8 cellular contexts compared by ENCODE assay signal in the genomic region with DNA sequence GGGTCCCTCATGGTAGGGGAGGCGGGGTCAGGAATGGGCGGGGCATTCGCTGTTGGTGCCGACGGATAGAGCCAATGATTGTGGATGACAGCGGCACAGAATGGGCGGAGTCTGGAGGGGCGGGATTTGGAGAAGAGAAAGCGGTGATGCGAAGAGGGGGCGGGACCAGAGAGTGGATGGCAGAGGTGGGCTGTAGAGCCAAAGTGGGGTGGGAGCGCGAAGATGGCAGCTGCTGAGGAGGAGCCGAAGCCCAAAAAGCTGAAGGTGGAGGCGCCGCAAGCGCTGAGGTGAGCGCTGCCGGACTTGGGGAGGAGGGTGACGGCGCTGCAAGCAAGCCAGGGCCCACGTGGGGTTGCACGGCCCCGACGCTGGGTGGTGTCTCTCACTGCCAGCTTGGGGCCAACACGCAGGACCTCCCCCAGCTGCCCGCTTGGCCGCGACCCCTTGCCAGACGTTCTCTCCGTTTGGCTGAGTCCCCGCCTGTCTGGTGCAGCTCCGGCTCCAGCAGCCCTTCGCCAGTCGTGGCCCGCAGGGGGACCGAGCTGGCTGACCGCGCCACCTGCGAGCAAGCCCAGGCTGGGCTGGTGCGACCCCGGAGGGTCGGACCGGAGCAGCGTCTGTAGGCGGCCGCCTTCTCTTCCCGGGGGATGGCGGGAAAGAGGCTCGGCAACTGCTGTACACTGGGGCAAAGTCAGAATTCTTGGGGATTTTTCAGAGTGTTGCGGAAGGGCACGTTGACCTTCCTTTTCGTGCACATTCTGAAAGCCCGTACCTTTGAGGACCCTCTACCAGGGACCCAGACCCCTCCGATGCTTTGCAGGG. TPM values are rescaled to one million over a fixed set of nuclear protein-coding genes. Genes with fewer than 3 reads are reported as not detected.
DNase-seq lines count a peak whose midpoint lies in the region; ATAC-seq and TF ChIP-seq lines count a peak whose summit lies in the region.

A gene (plus strand): TSS at position 165 of the 822 bp plus-strand sequence. CDS start 58 bp downstream, at position 223.

- H2AFZ ChIP-seq in neural cell (ENCODE audit: low read depth, low read length): peak within 1 kb of the TSS; percentile 93

- H3K27ac ChIP-seq in neural cell (ENCODE audit: low read length): peak within 1 kb of the TSS; percentile 96
- H3K27ac ChIP-seq in stomach smooth muscle (ENCODE audit: low read length): peak within 1 kb of the TSS; percentile 95

- TF ChIP-seq RAD21 in neural cell (conservative IDR thresholded peaks at IDR 0.05): peak; percentile 51

- H3K27me3 ChIP-seq in neural cell (ENCODE audit: insufficient read depth, low read depth, low read length) (no peaks in the 10 kb centered on the region), stomach smooth muscle (ENCODE audit: control insufficient read depth in 1 of 2, insufficient read depth in 2 of 2, low read length in 2 of 2) (no peaks in the 10 kb centered on the region)

- peaks cover 16% of the 10 kb centered on the region for H3K4me1 ChIP-seq in stomach smooth muscle (ENCODE audit: control insufficient read depth, insufficient read depth, low read length)

- H3K4me3 ChIP-seq in fibroblast of the aortic adventitia (ENCODE audit: low read depth, low read length) (peak within 1 kb of the TSS; percentile 99), neural cell (ENCODE audit: low read length) (peak within 1 kb of the TSS; percentile 91), stomach smooth muscle (ENCODE audit: low read length in 2 of 2) (peak within 1 kb of the TSS; percentile 97)

- DNase-seq in Daoy (ENCODE audit: low read depth) (peak; percentile 98), KBM-7 (peak; percentile 99), SHP77 (lab: John Stamatoyannopoulos, UW) (peak; percentile 88), fibroblast of the aortic adventitia (ENCODE audit: low read depth) (peak; percentile 98)
- DNase-seq in activated effector memory CD4-positive, alpha-beta T cell treated with Interleukin-2 at 50 U/mL for 16 hours: peak; percentile 99

- TF ChIP-seq EP300 in neural cell (conservative IDR thresholded peaks at IDR 0.05; ENCODE audit: poor library complexity, severe bottlenecking): no peak

- H3K79me2 ChIP-seq in neural cell (replicated peaks; ENCODE audit: insufficient read depth, low read length): peaks cover 55% of the 10 kb centered on the region

- no peaks in the 10 kb centered on the region for H3K9me3 ChIP-seq in neural cell (ENCODE audit: low read length)
- H3K9me3 ChIP-seq in stomach smooth muscle (ENCODE audit: control insufficient read depth in 2 of 2, low read length in 2 of 2): no peaks in the 10 kb centered on the region

- peak within 1 kb of the TSS; percentile 74 for H3K4me2 ChIP-seq in neural cell (ENCODE audit: low read length)

- H3F3A ChIP-seq in neural cell (ENCODE audit: insufficient read depth, low read length, poor library complexity, severe bottlenecking): no peaks in the 10 kb centered on the region

- no peaks in the 10 kb centered on the region for H3K36me3 ChIP-seq in neural cell (ENCODE audit: insufficient read depth, low read length)
- no peaks in the 10 kb centered on the region for H3K36me3 ChIP-seq in stomach smooth muscle (ENCODE audit: control insufficient read depth in 2 of 2, insufficient read depth in 2 of 2, low read length in 2 of 2)

- H3K9ac ChIP-seq in neural cell (ENCODE audit: low read length) (peak within 1 kb of the TSS; percentile 89), stomach smooth muscle (ENCODE audit: low read length in 2 of 2) (peak within 1 kb of the TSS; percentile 95 to 96)

- no peaks in the 10 kb centered on the region for H3K9me2 ChIP-seq in neural cell (ENCODE audit: insufficient read depth, low read length)

- in situ Hi-C loops in KBM-7 (cut with MboI; ENCODE audit: low pct_unique_long_range_greater_than_20kb, low sequenced_read_pairs): no loop called here

- no peak for TF ChIP-seq CTCF in fibroblast of the aortic adventitia (IDR thresholded peaks at IDR 0.05; ENCODE audit: insufficient read depth, low read length)
- peak; percentile 64 for TF ChIP-seq CTCF in neural cell (IDR thresholded peaks at IDR 0.05; ENCODE audit: poor library complexity, severe bottlenecking)

- peak; percentile 85 for ATAC-seq in GM21717 (IDR thresholded peaks at IDR 0.05; ENCODE audit: unreplicated experiment)

- no peaks in the 10 kb centered on the region for H4K20me1 ChIP-seq in neural cell (ENCODE audit: insufficient read depth)

TF ChIP-seq in neural cell, 6 proteins besides CTCF, POLR2A, EP300 and RAD21:
- TF ChIP-seq MXI1 (conservative IDR thresholded peaks at IDR 0.05; ENCODE audit: poor library complexity, severe bottlenecking): peak; percentile 91
- peak; percentile 55 for TF ChIP-seq SMC3 (conservative IDR thresholded peaks at IDR 0.05; ENCODE audit: poor library complexity)
- TF ChIP-seq, protein P1, sequence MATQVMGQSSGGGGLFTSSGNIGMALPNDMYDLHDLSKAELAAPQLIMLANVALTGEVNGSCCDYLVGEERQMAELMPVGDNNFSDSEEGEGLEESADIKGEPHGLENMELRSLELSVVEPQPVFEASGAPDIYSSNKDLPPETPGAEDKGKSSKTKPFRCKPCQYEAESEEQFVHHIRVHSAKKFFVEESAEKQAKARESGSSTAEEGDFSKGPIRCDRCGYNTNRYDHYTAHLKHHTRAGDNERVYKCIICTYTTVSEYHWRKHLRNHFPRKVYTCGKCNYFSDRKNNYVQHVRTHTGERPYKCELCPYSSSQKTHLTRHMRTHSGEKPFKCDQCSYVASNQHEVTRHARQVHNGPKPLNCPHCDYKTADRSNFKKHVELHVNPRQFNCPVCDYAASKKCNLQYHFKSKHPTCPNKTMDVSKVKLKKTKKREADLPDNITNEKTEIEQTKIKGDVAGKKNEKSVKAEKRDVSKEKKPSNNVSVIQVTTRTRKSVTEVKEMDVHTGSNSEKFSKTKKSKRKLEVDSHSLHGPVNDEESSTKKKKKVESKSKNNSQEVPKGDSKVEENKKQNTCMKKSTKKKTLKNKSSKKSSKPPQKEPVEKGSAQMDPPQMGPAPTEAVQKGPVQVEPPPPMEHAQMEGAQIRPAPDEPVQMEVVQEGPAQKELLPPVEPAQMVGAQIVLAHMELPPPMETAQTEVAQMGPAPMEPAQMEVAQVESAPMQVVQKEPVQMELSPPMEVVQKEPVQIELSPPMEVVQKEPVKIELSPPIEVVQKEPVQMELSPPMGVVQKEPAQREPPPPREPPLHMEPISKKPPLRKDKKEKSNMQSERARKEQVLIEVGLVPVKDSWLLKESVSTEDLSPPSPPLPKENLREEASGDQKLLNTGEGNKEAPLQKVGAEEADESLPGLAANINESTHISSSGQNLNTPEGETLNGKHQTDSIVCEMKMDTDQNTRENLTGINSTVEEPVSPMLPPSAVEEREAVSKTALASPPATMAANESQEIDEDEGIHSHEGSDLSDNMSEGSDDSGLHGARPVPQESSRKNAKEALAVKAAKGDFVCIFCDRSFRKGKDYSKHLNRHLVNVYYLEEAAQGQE (IDR thresholded peaks at IDR 0.05; ENCODE audit: borderline replicate concordance): peak; percentile 69
- peak; percentile 78 for TF ChIP-seq TAF1 (IDR thresholded peaks at IDR 0.05; ENCODE audit: low read depth)
- no peak for TF ChIP-seq EZH2 (IDR thresholded peaks at IDR 0.05; ENCODE audit: borderline replicate concordance, insufficient read depth, low read length, poor library complexity, severe bottlenecking)
- TF ChIP-seq POLR2AphosphoS5 (IDR thresholded peaks at IDR 0.05): peak; percentile 89

RNA-seq across cellular contexts. Expression of the gene that starts here (rescaled TPM):
- 30.5 and 30.7 TPM in 2 replicates for total RNA-seq in Daoy (2014; rRNA removed; shearing (Covaris generic))
- 26.7 and 96.8 TPM in 2 replicates for total RNA-seq in fibroblast of the aortic adventitia (ENCODE audit: low replicate concordance)
- polyA plus RNA-seq in neural cell: 15.3 and 19.5 TPM in 2 replicates
- 35.8 and 37.6 TPM in 2 replicates for polyA minus RNA-seq in neural cell

Comparison
In these comparisons a context has a peak if more than half of its experiments do, and no peak if none do; other contexts are left out.
1. Peak in every context shown above with its lines: DNase-seq, ATAC-seq, H3K4me3 ChIP-seq and H3K27ac ChIP-seq.